9 cellular contexts compared by ENCODE assay signal in the genomic region with DNA sequence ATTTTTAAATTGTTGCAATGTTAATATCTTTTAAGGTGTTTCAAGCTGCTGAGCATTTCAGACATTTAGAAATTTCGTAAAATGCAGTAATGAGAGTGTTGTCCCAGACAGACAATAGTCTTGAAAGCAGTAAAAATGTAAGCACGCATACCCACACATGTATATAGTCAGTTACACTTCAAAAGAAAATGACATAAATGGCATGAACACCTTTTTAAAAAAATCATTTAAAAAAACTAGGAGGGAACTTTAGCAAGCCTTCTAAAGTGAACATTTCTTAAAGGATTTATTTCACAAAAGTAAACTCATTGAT.
"Had no signal": no experiment of that assay in that cellular context is flagged by ENCODE, and none has a peak within 500 bp of the region (broad histone marks: within the 10 kb centered on the region; RNA-seq: fewer than 3 reads in every experiment).

No MANE protein-coding gene starts in this region.

- H3K4me3 ChIP-seq: GM23338 had no signal

- H3K27ac ChIP-seq: HL-60 had no signal

- DNase-seq: H9, HCEC 1CT, Kasumi-1, KG1 had no signal

- ATAC-seq: GM23338, HepG2 had no signal

- H3K27ac Mint-ChIP-seq: GM23338, H9 had no signal

- H3K4me2 ChIP-seq: GM23338 had no signal

- H3K4me3 Mint-ChIP-seq: GM23338, H9 had no signal

- H3K9me3 Mint-ChIP-seq: GM23338, H9 had no signal

- FAIRE-seq: H1, H54, HepG2 had no signal

- H2AFZ ChIP-seq: GM23338 had no signal
